25 cellular contexts compared by ENCODE assay signal in the genomic region with DNA sequence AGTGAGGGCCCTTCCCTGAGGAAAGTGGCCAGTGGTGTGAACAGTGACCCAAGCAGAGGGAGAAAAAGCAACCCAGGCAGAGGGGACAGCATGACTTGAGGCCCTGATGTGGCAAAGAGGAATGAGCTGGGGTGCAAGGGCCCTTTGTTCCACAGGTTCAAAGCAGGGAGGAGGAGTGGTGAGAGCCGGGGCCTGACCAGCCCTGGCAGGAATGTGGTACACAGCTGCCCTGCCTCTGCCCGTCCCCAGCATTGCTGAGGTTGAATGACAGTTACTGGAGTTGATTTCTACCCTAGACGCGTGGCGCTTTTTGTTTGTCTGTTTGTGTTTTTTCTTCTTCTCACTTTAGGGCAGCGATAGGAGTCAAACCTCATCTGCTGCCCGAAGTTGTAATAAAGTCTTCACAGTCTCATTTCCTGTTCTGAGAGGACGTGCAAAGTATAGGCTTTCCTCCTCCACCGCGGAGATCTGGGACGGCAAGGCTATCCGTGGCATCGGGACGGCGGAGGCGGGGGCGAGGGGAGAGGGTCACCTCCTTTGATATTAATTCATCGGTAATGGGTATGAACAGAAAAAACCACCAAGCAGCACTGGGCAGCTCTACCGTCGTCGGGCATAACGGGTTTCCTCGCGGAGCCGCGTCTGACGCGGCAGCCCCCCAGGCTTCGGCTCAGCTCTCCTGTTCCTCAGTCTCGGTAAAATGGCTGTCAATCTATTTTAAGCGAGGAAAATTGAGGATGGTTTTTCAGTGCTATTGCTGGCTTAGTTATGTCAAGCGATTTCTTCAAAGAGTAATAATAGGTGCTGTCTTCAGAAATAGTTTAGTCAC.
DNase-seq lines count a peak whose midpoint lies in the region; ATAC-seq and TF ChIP-seq lines count a peak whose summit lies in the region.
"Had no signal": no experiment of that assay in that cellular context is flagged by ENCODE, and none has a peak within 500 bp of the region (broad histone marks: within the 10 kb centered on the region; RNA-seq: fewer than 3 reads in every experiment).

No MANE protein-coding gene starts in this region.

- ATAC-seq in heart right ventricle (peak in 6 of 8 donors; percentile 38 to 76 (median 66)), HG02885 (IDR thresholded peaks at IDR 0.05; ENCODE audit: poor library complexity, unreplicated experiment) (no peak), HG03025 (IDR thresholded peaks at IDR 0.05; ENCODE audit: low FRiP score, unreplicated experiment) (no peak)
- ATAC-seq: effector memory CD8-positive, alpha-beta T cell; PC-3; sciatic nerve; stimulated activated naive B cell treated with anti-CD40 and anti-IgM and Interleukin-4, amounts not matched to agents 10 μg/mL and 1 μg/mL and 100 μg/mL, for 72 hours; WTC11 had no signal

- peak overlapping the region; percentile 18 to 55 (median 44) for H3K4me3 ChIP-seq in heart right ventricle
- peak overlapping the region; percentile 2 to 15 for H3K4me3 ChIP-seq in testis
- peak overlapping the region in 1 of 4 donors; percentile 28 for H3K4me3 ChIP-seq in tibial nerve
- H3K4me3 ChIP-seq: HAP-1, hepatocyte, SJSA1 had no signal

- H3K27me3 ChIP-seq in heart right ventricle (no peaks in the 10 kb centered on the region), testis (no peaks in the 10 kb centered on the region), tibial nerve (no peaks in the 10 kb centered on the region)
- H3K27me3 ChIP-seq: hepatocyte, SJSA1 had no signal

- peak; percentile 32 for DNase-seq in SW480 (ENCODE audit: low spot score)
- DNase-seq in heart right ventricle = no peak
- DNase-seq in testis = no peak
- no peak for DNase-seq in GM03348 (ENCODE audit: low spot score)
- no peak for DNase-seq in tibial nerve (ENCODE audit: low spot score in 2 of 2)
- DNase-seq: activated CD4-positive, alpha-beta memory T cell treated with anti-CD3 and anti-CD28 coated beads for 36 hours; activated gamma-delta T cell treated with Interleukin-2 at 50 U/mL for 16 hours; activated T-cell treated with anti-CD3 and anti-CD28 coated beads for 4 hours; amygdala; CD4-positive, alpha-beta memory T cell; effector memory CD8-positive, alpha-beta T cell; NCI-H1417 treated with DMSO at 0.1 percent for 48 hours; NCI-H2171; NCI-H82; PC-3; stimulated activated naive B cell treated with anti-CD40 and anti-IgM and Interleukin-4, amounts not matched to agents 10 μg/mL and 1 μg/mL and 100 μg/mL, for 72 hours; T-helper 2 cell had no signal

- 47 to 54% methylated on average over 32 of the region's 32 CpGs for WGBS in heart right ventricle, 2 donors
- 70 to 72% methylated on average over 32 of the region's 32 CpGs for WGBS in testis, 2 donors
- 79 to 80% methylated on average over 32 of the region's 32 CpGs for WGBS in tibial nerve, 2 donors

- no peak for TF ChIP-seq EP300 in tibial nerve (IDR thresholded peaks at IDR 0.05)

- peaks cover 21% of the 10 kb centered on the region for H3K27me3 Mint-ChIP-seq in nephron (ENCODE audit: low read depth)

- H3K9me3 ChIP-seq in heart right ventricle (no peaks in the 10 kb centered on the region), testis (no peaks in the 10 kb centered on the region), tibial nerve (no peaks in the 10 kb centered on the region)
- H3K9me3 ChIP-seq: HAP-1, SJSA1 had no signal

- H3K36me3 ChIP-seq in heart right ventricle (no peaks in the 10 kb centered on the region), testis (ENCODE audit: low read depth, missing control alignments) (no peaks in the 10 kb centered on the region), tibial nerve (no peaks in the 10 kb centered on the region)
- H3K36me3 ChIP-seq: HAP-1, SJSA1 had no signal

- H3K27ac ChIP-seq in heart right ventricle (peak overlapping the region in 8 of 10 donors; percentile 22 to 80 (median 61)), testis (no peak overlapping the region), tibial nerve (no peak overlapping the region)
- H3K27ac ChIP-seq: hepatocyte, SJSA1 had no signal

- H3K9me3 Mint-ChIP-seq in nephron = peaks cover 3% of the 10 kb centered on the region
- H3K9me3 Mint-ChIP-seq: activated CD4-positive, alpha-beta memory T cell treated with anti-CD3 and anti-CD28 coated beads for 36 hours; effector memory CD8-positive, alpha-beta T cell; stimulated activated naive B cell treated with anti-CD40 and anti-IgM and Interleukin-4, amounts not matched to agents 10 μg/mL and 1 μg/mL and 100 μg/mL, for 72 hours had no signal

- TF ChIP-seq CTCF in heart right ventricle (IDR thresholded peaks at IDR 0.05) = no peak
- no peak for TF ChIP-seq CTCF in nephron (IDR thresholded peaks at IDR 0.05; ENCODE audit: unreplicated experiment in 3 of 3)
- no peak for TF ChIP-seq CTCF in testis (IDR thresholded peaks at IDR 0.05)
- TF ChIP-seq CTCF in tibial nerve (IDR thresholded peaks at IDR 0.05) = no peak

- H3K36me3 Mint-ChIP-seq in nephron (ENCODE audit: low read depth) = no peaks in the 10 kb centered on the region
- H3K36me3 Mint-ChIP-seq: activated CD4-positive, alpha-beta memory T cell treated with anti-CD3 and anti-CD28 coated beads for 36 hours; stimulated activated naive B cell treated with anti-CD40 and anti-IgM and Interleukin-4, amounts not matched to agents 10 μg/mL and 1 μg/mL and 100 μg/mL, for 72 hours; WTC11 had no signal

- H3K4me1 Mint-ChIP-seq in nephron = peaks cover 27% of the 10 kb centered on the region
- H3K4me1 Mint-ChIP-seq: CD4-positive, alpha-beta memory T cell; stimulated activated naive B cell treated with anti-CD40 and anti-IgM and Interleukin-4, amounts not matched to agents 10 μg/mL and 1 μg/mL and 100 μg/mL, for 72 hours had no signal

- H3K27ac Mint-ChIP-seq in nephron = peak overlapping the region; percentile 85 to 93 (median 90)
- H3K27ac Mint-ChIP-seq: activated CD4-positive, alpha-beta memory T cell treated with anti-CD3 and anti-CD28 coated beads for 36 hours; CD4-positive, alpha-beta memory T cell; effector memory CD8-positive, alpha-beta T cell; WTC11 had no signal

- TF ChIP-seq POLR2A in testis (IDR thresholded peaks at IDR 0.05) (no peak), tibial nerve (IDR thresholded peaks at IDR 0.05) (no peak)

- peaks cover 0 to 24% (median 2%) of the 10 kb centered on the region in 9 donors for H3K4me1 ChIP-seq in heart right ventricle
- no peaks in the 10 kb centered on the region for H3K4me1 ChIP-seq in testis
- H3K4me1 ChIP-seq in tibial nerve = peaks cover 0 to 15% (median 0%) of the 10 kb centered on the region in 4 donors
- H3K4me1 ChIP-seq: HAP-1, SJSA1 had no signal

- intact Hi-C loops in heart right ventricle (cut with DNase I) (loop anchor here in 4 of 10 donors (2.0 to 10.0 kb wide), 3 partner anchors 157 to 191 kb away; a partner anchor contains a TSS), testis (cut with DNase I; ENCODE audit: low total_unique reads) (no loop called here)

- peak overlapping the region; percentile 10 to 35 (median 34) for H3K4me3 Mint-ChIP-seq in nephron
- H3K4me3 Mint-ChIP-seq: activated CD4-positive, alpha-beta memory T cell treated with anti-CD3 and anti-CD28 coated beads for 36 hours; CD4-positive, alpha-beta memory T cell; effector memory CD8-positive, alpha-beta T cell; stimulated activated naive B cell treated with anti-CD40 and anti-IgM and Interleukin-4, amounts not matched to agents 10 μg/mL and 1 μg/mL and 100 μg/mL, for 72 hours; WTC11 had no signal

Comparison
In these comparisons a context has a peak if more than half of its experiments do, and no peak if none do; other contexts are left out.
1. ATAC-seq: peak in heart right ventricle (6 of 8); none in HG02885 (single experiment) and HG03025 (single experiment).
2. H3K27ac ChIP-seq: peak in heart right ventricle (8 of 10); none in testis (0 of 2) and tibial nerve (0 of 4).